23 cellular contexts compared by ENCODE assay signal in the genomic region with DNA sequence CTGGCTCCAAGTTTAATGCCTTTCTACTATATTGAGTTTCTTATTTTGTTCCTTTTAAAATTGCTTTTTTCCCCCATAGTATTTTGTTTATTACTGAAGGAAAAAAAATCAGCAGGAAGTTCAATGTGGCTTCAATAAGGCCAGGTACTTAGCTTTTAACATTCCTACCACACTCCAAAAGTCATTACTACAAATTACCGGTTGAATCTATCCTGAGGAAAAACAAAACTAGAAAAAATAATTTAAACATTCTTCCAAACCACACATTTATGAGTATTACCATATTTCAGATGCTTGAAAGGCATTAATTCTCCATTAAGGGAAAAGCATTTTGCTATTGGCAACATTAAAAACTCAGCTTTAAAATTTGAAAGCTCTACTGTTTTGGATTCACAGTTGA. TPM values are rescaled to one million over a fixed set of nuclear protein-coding genes. Genes with fewer than 3 reads are reported as not detected.
DNase-seq lines count a peak whose midpoint lies in the region; ATAC-seq and TF ChIP-seq lines count a peak whose summit lies in the region.
"Had no signal": no experiment of that assay in that cellular context is flagged by ENCODE, and none has a peak within 500 bp of the region (broad histone marks: within the 10 kb centered on the region; RNA-seq: fewer than 3 reads in every experiment).

No MANE protein-coding gene starts in this region.

- DNase-seq in DMS79 (lab: John Stamatoyannopoulos, UW) = peak; percentile 27
- no peak for DNase-seq in foreskin keratinocyte
- DNase-seq in smooth muscle cell (lab: John Stamatoyannopoulos, UW; ENCODE audit: unreplicated experiment) = no peak
- no peak for DNase-seq in NCI-H226
- DNase-seq: AML-193; CD4-positive, alpha-beta memory T cell; COR-L47; DMS53; EL; GDM1; GOT3; Karpas-422; NCI-H1092 treated with DMSO at 0.1 percent for 48 hours; NCI-H1694; NCI-H2029 treated with DMSO at 0.1 percent for 48 hours; NCI-H526 treated with DMSO at 0.1 percent for 48 hours; SHP77 treated with DMSO at 0.1 percent for 48 hours had no signal

- no peaks in the 10 kb centered on the region for H3K79me2 ChIP-seq in smooth muscle cell (ENCODE audit: low read depth)

- H3K27ac ChIP-seq in HEK293 (ENCODE audit: extremely low read depth, low read depth, low read length) = no peak overlapping the region
- H3K27ac ChIP-seq in foreskin keratinocyte = peak overlapping the region; percentile 8
- peak overlapping the region; percentile 79 for H3K27ac ChIP-seq in smooth muscle cell (ENCODE audit: low read depth)

- H3K4me2 ChIP-seq in smooth muscle cell = no peak overlapping the region

- 50% methylated on average over 1 of the region's 1 CpG for WGBS in smooth muscle cell (ENCODE audit: low lambda C conversion rate)

- POLR2A ChIA-PET in HEK293 (lab: Yijun Ruan, JAX) = no interaction called here

- no peak for ATAC-seq in foreskin keratinocyte
- ATAC-seq in HG03039 (IDR thresholded peaks at IDR 0.05; ENCODE audit: unreplicated experiment) = no peak
- ATAC-seq in GM18868 (IDR thresholded peaks at IDR 0.05; ENCODE audit: unreplicated experiment) = no peak
- ATAC-seq: GM12878 had no signal

- H4K20me1 ChIP-seq in smooth muscle cell (ENCODE audit: low read depth) = no peaks in the 10 kb centered on the region
- H4K20me1 ChIP-seq: BLaER1 treated with 17β-estradiol and CSF1 and Interleukin-3, amounts not matched to agents 10 nM and 100 nM had no signal

- CTCF ChIA-PET in HEK293 (lab: Yijun Ruan, JAX) = interaction anchor here (0.6 kb wide), 1 partner anchor 119 kb away, joined by 3 read pairs; no protein-coding TSS in a partner anchor

- H3K27me3 ChIP-seq in foreskin keratinocyte (no peaks in the 10 kb centered on the region), smooth muscle cell (ENCODE audit: low read depth) (no peaks in the 10 kb centered on the region)
- H3K27me3 ChIP-seq: BLaER1 treated with 17β-estradiol and CSF1 and Interleukin-3, amounts not matched to agents 10 nM and 100 nM had no signal

- H3K9me3 ChIP-seq in HEK293 (ENCODE audit: control insufficient read depth, insufficient read depth, low read depth, low read length) = no peaks in the 10 kb centered on the region
- no peaks in the 10 kb centered on the region for H3K9me3 ChIP-seq in smooth muscle cell (replicated peaks; ENCODE audit: low read depth)
- H3K9me3 ChIP-seq: HAP-1 had no signal

- TF ChIP-seq CTCF in HEK293 (tag by site-specific recombination; IDR thresholded peaks at IDR 0.05) (no peak), foreskin keratinocyte (conservative IDR thresholded peaks at IDR 0.05) (no peak), smooth muscle cell (IDR thresholded peaks at IDR 0.05; ENCODE audit: borderline replicate concordance, insufficient read depth, poor library complexity, severe bottlenecking) (no peak)

- H3K4me3 ChIP-seq in HEK293 (ENCODE audit: low read depth, low read length) (no peak overlapping the region), smooth muscle cell (no peak overlapping the region)
- H3K4me3 ChIP-seq: BLaER1 treated with 17β-estradiol and CSF1 and Interleukin-3, amounts not matched to agents 10 nM and 100 nM; GM12878; HAP-1 had no signal

- H3K4me1 ChIP-seq in HEK293 (ENCODE audit: control insufficient read depth, insufficient read depth, low read length) (no peaks in the 10 kb centered on the region), foreskin keratinocyte (peaks cover 19% of the 10 kb centered on the region), smooth muscle cell (ENCODE audit: low read depth) (peaks cover 4% of the 10 kb centered on the region)
- H3K4me1 ChIP-seq: HAP-1 had no signal

- no peak overlapping the region for H2AFZ ChIP-seq in smooth muscle cell (ENCODE audit: low read depth)

- H3F3A ChIP-seq in smooth muscle cell (ENCODE audit: low read depth) = peaks cover 23% of the 10 kb centered on the region

- H3K36me3 ChIP-seq in HEK293 (ENCODE audit: control insufficient read depth in 2 of 2, insufficient read depth in 1 of 2, low read length in 2 of 2) (no peaks in the 10 kb centered on the region), smooth muscle cell (ENCODE audit: low read depth) (no peaks in the 10 kb centered on the region)
- H3K36me3 ChIP-seq: BLaER1 treated with 17β-estradiol and CSF1 and Interleukin-3, amounts not matched to agents 10 nM and 100 nM; HAP-1 had no signal

- no peak overlapping the region for H3K9ac ChIP-seq in smooth muscle cell (ENCODE audit: low read depth)
- H3K9ac ChIP-seq: BLaER1 treated with 17β-estradiol and CSF1 and Interleukin-3, amounts not matched to agents 10 nM and 100 nM had no signal

TF ChIP-seq in HEK293, 187 proteins besides CTCF, POLR2A, EP300 and RAD21:
- no peak for TF ChIP-seq ZNF785 (tag by site-specific recombination; IDR thresholded peaks at IDR 0.05)
- TF ChIP-seq, protein P1, sequence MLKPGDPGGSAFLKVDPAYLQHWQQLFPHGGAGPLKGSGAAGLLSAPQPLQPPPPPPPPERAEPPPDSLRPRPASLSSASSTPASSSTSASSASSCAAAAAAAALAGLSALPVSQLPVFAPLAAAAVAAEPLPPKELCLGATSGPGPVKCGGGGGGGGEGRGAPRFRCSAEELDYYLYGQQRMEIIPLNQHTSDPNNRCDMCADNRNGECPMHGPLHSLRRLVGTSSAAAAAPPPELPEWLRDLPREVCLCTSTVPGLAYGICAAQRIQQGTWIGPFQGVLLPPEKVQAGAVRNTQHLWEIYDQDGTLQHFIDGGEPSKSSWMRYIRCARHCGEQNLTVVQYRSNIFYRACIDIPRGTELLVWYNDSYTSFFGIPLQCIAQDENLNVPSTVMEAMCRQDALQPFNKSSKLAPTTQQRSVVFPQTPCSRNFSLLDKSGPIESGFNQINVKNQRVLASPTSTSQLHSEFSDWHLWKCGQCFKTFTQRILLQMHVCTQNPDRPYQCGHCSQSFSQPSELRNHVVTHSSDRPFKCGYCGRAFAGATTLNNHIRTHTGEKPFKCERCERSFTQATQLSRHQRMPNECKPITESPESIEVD (tag by site-specific recombination; IDR thresholded peaks at IDR 0.05) = peak; percentile 33; the same call in 1 of the 2 replicates
TF ChIP-seq in HEK293: peak in this region for 1.

RNA-seq across cellular contexts. Expression of a gene that starts 20.2 kb away (rescaled TPM):
- total RNA-seq in foreskin keratinocyte (8.5 and 16.7 TPM in 2 replicates), smooth muscle cell (18.3 and 37.1 TPM in 2 replicates)
- polyA plus RNA-seq in foreskin keratinocyte (6.7 and 11.0 TPM in 2 replicates), smooth muscle cell (16.4 and 22.4 TPM in 2 replicates)
